9 cellular contexts compared by ENCODE assay signal in the genomic region with DNA sequence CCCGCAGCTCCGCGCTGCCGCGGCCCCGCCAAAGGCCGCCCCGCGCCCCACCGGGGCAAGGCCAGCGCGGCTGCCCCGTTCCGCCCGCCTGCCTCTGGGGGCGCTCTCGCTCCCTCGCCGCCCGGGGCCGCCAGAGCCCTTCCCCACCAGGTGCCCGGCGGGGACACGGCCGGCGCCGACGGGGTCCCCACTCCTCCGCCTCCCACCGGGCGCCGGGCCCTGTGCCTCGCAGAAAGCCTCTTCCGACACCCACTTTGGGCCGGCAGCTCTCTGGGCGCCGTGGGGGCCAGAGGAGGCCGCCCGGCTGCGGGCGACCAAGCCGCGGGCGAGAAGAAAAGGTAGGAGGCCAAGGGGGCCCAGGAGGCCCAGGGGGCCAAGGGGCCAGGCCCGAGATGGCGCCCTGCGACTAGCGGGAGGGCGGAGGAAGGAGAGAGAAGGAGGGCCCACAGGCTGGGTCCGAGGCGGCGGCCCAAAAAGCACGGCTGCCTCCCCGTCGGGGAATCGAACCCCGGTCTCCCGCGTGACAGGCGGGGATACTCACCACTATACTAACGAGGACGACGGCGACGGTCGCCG. TPM values are rescaled to one million over a fixed set of nuclear protein-coding genes. Genes with fewer than 3 reads are reported as not detected.
DNase-seq lines count a peak whose midpoint lies in the region; ATAC-seq and TF ChIP-seq lines count a peak whose summit lies in the region.
"Not testable (repeated sequence)": the region's sequence is repeated elsewhere in the genome, so short reads cannot be mapped to it uniquely, and the experiment has no call there.
"Had no signal": no experiment of that assay in that cellular context is flagged by ENCODE, and none has a peak within 500 bp of the region (broad histone marks: within the 10 kb centered on the region; RNA-seq: fewer than 3 reads in every experiment).

No MANE protein-coding gene starts in this region.

- DNase-seq in stimulated activated naive B cell treated with anti-CD40 and anti-IgM and Interleukin-4, amounts not matched to agents 10 μg/mL and 1 μg/mL and 100 μg/mL, for 72 hours: not testable (repeated sequence)

- H3K27ac Mint-ChIP-seq in stimulated activated naive B cell treated with anti-CD40 and anti-IgM and Interleukin-4, amounts not matched to agents 10 μg/mL and 1 μg/mL and 100 μg/mL, for 72 hours: not testable (repeated sequence)

- H3K4me3 Mint-ChIP-seq in stimulated activated naive B cell treated with anti-CD40 and anti-IgM and Interleukin-4, amounts not matched to agents 10 μg/mL and 1 μg/mL and 100 μg/mL, for 72 hours: not testable (repeated sequence)

- not testable (repeated sequence) for H3K27me3 Mint-ChIP-seq in stimulated activated naive B cell treated with anti-CD40 and anti-IgM and Interleukin-4, amounts not matched to agents 10 μg/mL and 1 μg/mL and 100 μg/mL, for 72 hours

- not testable (repeated sequence) for H3K9me3 Mint-ChIP-seq in stimulated activated naive B cell treated with anti-CD40 and anti-IgM and Interleukin-4, amounts not matched to agents 10 μg/mL and 1 μg/mL and 100 μg/mL, for 72 hours

- ATAC-seq in GM18505 (IDR thresholded peaks at IDR 0.05; ENCODE audit: unreplicated experiment) (peak; percentile 27), GM19397 (IDR thresholded peaks at IDR 0.05; ENCODE audit: unreplicated experiment) (peak; percentile 28), GM21723 (IDR thresholded peaks at IDR 0.05; ENCODE audit: unreplicated experiment) (peak; percentile 36), HG02870 (IDR thresholded peaks at IDR 0.05; ENCODE audit: unreplicated experiment) (peak; percentile 36), HG03442 (IDR thresholded peaks at IDR 0.05; ENCODE audit: unreplicated experiment) (peak; percentile 28), esophagus mucosa (peak; percentile 8)
- ATAC-seq in activated CD4-positive, CD25-positive, alpha-beta regulatory T cell treated with anti-CD3 and anti-CD28 coated beads, Interleukin-2, amount 50 U/mL, for 24 hours: peak; percentile 25 to 29
- peak; percentile 2 to 4 for ATAC-seq in stimulated activated naive B cell treated with anti-CD40 and anti-IgM and Interleukin-4, amounts not matched to agents 10 μg/mL and 1 μg/mL and 100 μg/mL, for 72 hours (replicated peaks)

- TF ChIP-seq POLR2A in GM18505 (IDR thresholded peaks at IDR 0.05; ENCODE audit: borderline replicate concordance, extremely low read depth, insufficient read depth, insufficient read length): not testable (repeated sequence)

- not testable (repeated sequence) for H3K4me1 Mint-ChIP-seq in stimulated activated naive B cell treated with anti-CD40 and anti-IgM and Interleukin-4, amounts not matched to agents 10 μg/mL and 1 μg/mL and 100 μg/mL, for 72 hours

- not testable (repeated sequence) for H3K36me3 Mint-ChIP-seq in stimulated activated naive B cell treated with anti-CD40 and anti-IgM and Interleukin-4, amounts not matched to agents 10 μg/mL and 1 μg/mL and 100 μg/mL, for 72 hours

RNA-seq across cellular contexts. Expression of gene FCGR2A, which starts 57.4 kb away (rescaled TPM):
- 3.1 TPM for total RNA-seq in esophagus mucosa
- total RNA-seq: A673 had no signal
